Comparison of ENCODE assay signal across 8 cellular contexts in genomic region chr9:113376634-113377531, GRCh38. TPM values are rescaled to one million over a fixed set of nuclear protein-coding genes. Genes with fewer than 3 reads are reported as not detected.
DNase-seq lines count a peak whose midpoint lies in the region; ATAC-seq, FAIRE-seq and TF ChIP-seq lines count a peak whose summit lies in the region.

HDHD3 (minus strand) TSS chr9:113376986; CDS start chr9:113374354, 2,632 bp downstream.

- H3K36me3 ChIP-seq in astrocyte (ENCODE audit: insufficient read depth, low read length) (no peaks in the 10 kb centered on the region), hepatocyte (replicated peaks; ENCODE audit: insufficient read depth, low read depth) (no peaks in the 10 kb centered on the region)

- no peaks in the 10 kb centered on the region for H3K79me2 ChIP-seq in astrocyte (ENCODE audit: insufficient read depth, low read length)
- peaks cover 24% of the 10 kb centered on the region for H3K79me2 ChIP-seq in hepatocyte

- peaks cover 6% of the 10 kb centered on the region for H3K4me1 ChIP-seq in astrocyte (ENCODE audit: insufficient read depth, low read length)
- peaks cover 40% of the 10 kb centered on the region for H3K4me1 ChIP-seq in hepatocyte (ENCODE audit: insufficient read depth)

- peak; percentile 87 for ATAC-seq in HG02642 (IDR thresholded peaks at IDR 0.05; ENCODE audit: poor library complexity, unreplicated experiment)

- H4K20me1 ChIP-seq in astrocyte (ENCODE audit: insufficient read depth, low read length) (peaks cover 11% of the 10 kb centered on the region), hepatocyte (ENCODE audit: insufficient read depth, poor library complexity, severe bottlenecking) (peaks cover 28% of the 10 kb centered on the region)

- H3K27ac Mint-ChIP-seq in astrocyte (ENCODE audit: unreplicated experiment) = peak within 1 kb of the TSS; percentile 34

- H3K27me3 Mint-ChIP-seq in astrocyte (ENCODE audit: low read depth, unreplicated experiment) = no peaks in the 10 kb centered on the region

- H3K4me3 ChIP-seq in astrocyte (ENCODE audit: insufficient read depth, low read depth, low read length) (peak within 1 kb of the TSS; percentile 86), hepatocyte (peak within 1 kb of the TSS; percentile 96), retinal pigment epithelial cell (ENCODE audit: low read length) (peak within 1 kb of the TSS; percentile 79)

- H3K9me3 Mint-ChIP-seq in astrocyte (ENCODE audit: unreplicated experiment) = no peaks in the 10 kb centered on the region

- WGBS in hepatocyte (ENCODE audit: low lambda C conversion rate, missing lambda C conversion rate) = under 1% methylated on average over 33 of the region's 74 CpGs

- TF ChIP-seq POLR2A in GM12891 (IDR thresholded peaks at IDR 0.05; ENCODE audit: low read depth, low read length) = peak; percentile 43; the same call in 1 of the 2 replicates

- TF ChIP-seq CTCF in astrocyte (IDR thresholded peaks at IDR 0.05; ENCODE audit: insufficient read depth, low read depth, low read length) (no peak), hepatocyte (IDR thresholded peaks at IDR 0.05; ENCODE audit: poor library complexity) (no peak), retinal pigment epithelial cell (conservative IDR thresholded peaks at IDR 0.05; ENCODE audit: low read depth, low read length) (no peak)

- H3K27ac ChIP-seq in astrocyte (ENCODE audit: low read depth, low read length) = peak within 1 kb of the TSS; percentile 19
- peak within 1 kb of the TSS; percentile 100 for H3K27ac ChIP-seq in hepatocyte

- peak; percentile 94 for DNase-seq in GM12891 (ENCODE audit: insufficient read length, low spot score)
- DNase-seq in NCI-H1417 (lab: John Stamatoyannopoulos, UW) = peak; percentile 72 to 83 (median 80)
- DNase-seq in T-helper 22 cell (ENCODE audit: low read depth) = peak; percentile 64
- DNase-seq in astrocyte (ENCODE audit: low read depth) = peak; percentile 50
- DNase-seq in hepatocyte (ENCODE audit: low spot score) = peak; percentile 93
- no peak for DNase-seq in retinal pigment epithelial cell (ENCODE audit: low read depth)
- DNase-seq in urothelium cell line (ENCODE audit: low spot score) = no peak

- H3K4me3 Mint-ChIP-seq in astrocyte (ENCODE audit: unreplicated experiment) = peak within 1 kb of the TSS; percentile 85

- peak within 1 kb of the TSS; percentile 97 for H3K4me2 ChIP-seq in astrocyte (ENCODE audit: low read length)
- H3K4me2 ChIP-seq in hepatocyte = peak within 1 kb of the TSS; percentile 88

- H3K27me3 ChIP-seq in astrocyte (ENCODE audit: insufficient read depth, low read length) (no peaks in the 10 kb centered on the region), hepatocyte (no peaks in the 10 kb centered on the region)

- FAIRE-seq in GM12891 (lab: Jason Lieb, UNC) (peak; percentile 85), astrocyte (lab: Jason Lieb, UNC) (no peak), urothelium cell line (lab: Jason Lieb, UNC) (no peak)

- no peaks in the 10 kb centered on the region for H3K36me3 Mint-ChIP-seq in astrocyte (ENCODE audit: low read depth, unreplicated experiment)

- H3K9me3 ChIP-seq in astrocyte (ENCODE audit: insufficient read depth, low read depth, low read length) (no peaks in the 10 kb centered on the region), hepatocyte (ENCODE audit: low read depth) (no peaks in the 10 kb centered on the region)

- peak within 1 kb of the TSS; percentile 88 for H3K9ac ChIP-seq in astrocyte (ENCODE audit: low read length)

- peaks cover 9% of the 10 kb centered on the region for H3K4me1 Mint-ChIP-seq in astrocyte (ENCODE audit: low read depth, unreplicated experiment)

- no peaks in the 10 kb centered on the region for H3K9me2 ChIP-seq in hepatocyte (replicated peaks; ENCODE audit: insufficient read depth)

- H2AFZ ChIP-seq in astrocyte (ENCODE audit: low read depth, low read length) (peak within 1 kb of the TSS; percentile 99), hepatocyte (peak within 1 kb of the TSS; percentile 99)

TF ChIP-seq in GM12891, 5 proteins besides CTCF, POLR2A, EP300 and RAD21:
- TF ChIP-seq POLR2AphosphoS5 (IDR thresholded peaks at IDR 0.05; ENCODE audit: low read depth, low read length) (peak; percentile 54; the same call in 1 of the 2 replicates), POU2F2 (IDR thresholded peaks at IDR 0.05; ENCODE audit: low read depth, low read length) (no peak), TAF1 (IDR thresholded peaks at IDR 0.05; ENCODE audit: low read depth, low read length) (0 out of 2 replicates have a peak, but pooled peaks have one; percentile 15), PAX5 (IDR thresholded peaks at IDR 0.05; ENCODE audit: insufficient read depth, low read length, severe bottlenecking) (no peak), SPI1 (IDR thresholded peaks at IDR 0.05; ENCODE audit: low read depth, low read length) (no peak)
TF ChIP-seq in GM12891: peak in this region for 2.

RNA-seq across cellular contexts. Expression of gene HDHD3, which starts in this region (rescaled TPM):
- 11.4 TPM for polyA plus RNA-seq in GM12891 (2012; ENCODE audit: low read depth, missing spikeins)
- total RNA-seq in astrocyte (8.8 and 9.4 TPM in 2 replicates), hepatocyte (96.8 and 98.7 TPM in 2 replicates)
- polyA plus RNA-seq in hepatocyte = 94.9 and 110 TPM in 2 replicates

Comparison
In these comparisons a context has a peak if more than half of its experiments do, and no peak if none do; other contexts are left out.
1. DNase-seq: peak in GM12891 (single experiment), NCI-H1417 (3 of 3), T-helper 22 cell (single experiment), astrocyte (single experiment) and hepatocyte (single experiment); none in retinal pigment epithelial cell (single experiment) and urothelium cell line (single experiment).
2. Peak in every context shown above with its lines, with median percentiles within 50 percentile points of each other: H3K4me3 ChIP-seq.